In the genomic region with DNA sequence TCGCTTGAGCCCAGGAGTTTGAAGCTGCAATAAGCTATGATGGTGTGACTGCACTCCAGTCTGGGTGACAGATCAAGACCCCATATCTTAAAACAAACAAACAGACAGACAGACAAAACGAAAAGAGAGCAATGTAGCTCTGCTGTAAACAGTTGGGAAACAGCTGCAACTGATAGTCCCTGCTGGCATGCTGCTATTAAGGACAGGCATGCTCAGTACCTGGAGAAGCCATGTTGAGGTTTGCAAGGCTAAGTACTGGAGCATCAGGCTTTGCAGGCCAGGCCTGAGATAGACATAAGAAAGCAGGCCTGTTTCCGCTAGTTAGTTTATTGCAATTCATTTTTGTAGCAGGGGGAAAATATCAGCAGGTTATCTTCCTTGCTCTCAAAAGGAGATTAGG, we compare ENCODE assay signal across 9 cellular contexts.
"Had no signal": no experiment of that assay in that cellular context is flagged by ENCODE, and none has a peak within 500 bp of the region (broad histone marks: within the 10 kb centered on the region; RNA-seq: fewer than 3 reads in every experiment).

No MANE protein-coding gene starts in this region.

- H3K4me3 Mint-ChIP-seq: IgD-negative memory B cell had no signal

- FAIRE-seq: HepG2, HTR-8/SVneo, K562 had no signal

- H3K27ac ChIP-seq: HL-60, KMS-11 had no signal

- H3K4me2 ChIP-seq: KMS-11 had no signal

- ATAC-seq: HepG2, K562 had no signal

- H3K36me3 Mint-ChIP-seq: IgD-negative memory B cell had no signal

- H3K4me3 ChIP-seq: K562 had no signal

- H3K4me1 Mint-ChIP-seq: IgD-negative memory B cell had no signal

- H3K9me3 Mint-ChIP-seq: IgD-negative memory B cell had no signal

- H3K9ac ChIP-seq: KMS-11 had no signal

- DNase-seq: IMR-90, KBM-7, KG1 had no signal
